22 cellular contexts compared by ENCODE assay signal in the genomic region with DNA sequence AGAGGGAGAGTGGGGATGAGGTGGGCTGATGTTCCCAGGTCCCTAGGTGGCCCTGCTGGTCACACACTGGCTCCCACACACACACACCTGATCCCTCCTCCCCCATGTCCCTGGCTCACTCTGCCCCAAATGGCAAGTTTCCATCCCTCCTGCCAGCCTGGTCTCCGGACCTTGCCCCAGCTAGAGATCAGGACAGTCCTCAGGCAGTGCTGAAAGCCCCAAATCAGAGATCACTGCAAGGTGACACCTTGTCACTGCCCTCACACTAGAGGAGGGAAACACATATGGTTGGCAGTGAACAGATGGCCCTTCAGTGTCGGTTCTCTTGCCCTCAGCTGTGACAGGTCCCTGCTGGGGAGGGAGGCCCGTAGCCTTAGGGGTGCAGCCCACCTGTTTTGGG. TPM values are rescaled to one million over a fixed set of nuclear protein-coding genes. Genes with fewer than 3 reads are reported as not detected.
A peak's percentile ranks its signal among the peaks of the same experiment; 100 is the strongest.
DNase-seq lines count a peak whose midpoint lies in the region; ATAC-seq, FAIRE-seq and TF ChIP-seq lines count a peak whose summit lies in the region.
"Had no signal": no experiment of that assay in that cellular context is flagged by ENCODE, and none has a peak within 500 bp of the region (broad histone marks: within the 10 kb centered on the region; RNA-seq: fewer than 3 reads in every experiment).

No MANE protein-coding gene starts in this region.

- no peak overlapping the region for H2BK15ac ChIP-seq in neuronal stem cell (ENCODE audit: low read length)

- DNase-seq in NCI-H82 (lab: John Stamatoyannopoulos, UW) (peak; percentile 62), NCI-H82 treated with DMSO at 0.1 percent for 48 hours (lab: John Stamatoyannopoulos, UW; ENCODE audit: unreplicated experiment) (no peak), NCI-H524 (lab: John Stamatoyannopoulos, UW) (peak; percentile 51 to 81), bronchial epithelial cell (ENCODE audit: low read depth) (no peak), neuronal stem cell (ENCODE audit: low spot score) (no peak), kidney tubule cell (ENCODE audit: low spot score) (no peak)
- no peak for DNase-seq in activated CD4-positive, alpha-beta T cell treated with anti-CD3 and anti-CD28 coated beads for 1 hour
- DNase-seq: AML-193; GDM1; MV-4-11; NCI-H1417; NCI-H187; NCI-H2107; NCI-H226; NCI-H526; NK-92 treated with Interleukin-12 subunit alpha and Interleukin-12 subunit beta, amount 100 ng/mL, for 24 hours; SHP77 treated with DMSO at 0.1 percent for 48 hours had no signal

- peak overlapping the region; percentile 64 for H3K14ac ChIP-seq in neuronal stem cell (ENCODE audit: low read length)

- H2BK12ac ChIP-seq in neuronal stem cell (ENCODE audit: low read length), result no peak overlapping the region

- H3K18ac ChIP-seq in neuronal stem cell (ENCODE audit: low read length), result peak overlapping the region; percentile 68

- H3K9ac ChIP-seq in neuronal stem cell (ENCODE audit: low read depth, low read length, poor library complexity), result no peak overlapping the region
- H3K9ac ChIP-seq: KMS-11 had no signal

- no peaks in the 10 kb centered on the region for H3K9me3 ChIP-seq in neuronal stem cell (replicated peaks in 1 of 2; ENCODE audit: control insufficient read depth in 2 of 2, insufficient read depth in 1 of 2, low read depth in 1 of 2, low read length in 2 of 2)

- FAIRE-seq in bronchial epithelial cell (lab: Jason Lieb, UNC), result peak; percentile 82
- FAIRE-seq: H54 had no signal

- no peak for TF ChIP-seq CTCF in bronchial epithelial cell (IDR thresholded peaks at IDR 0.05; ENCODE audit: insufficient read depth, low read length, severe bottlenecking)

- H3K36me3 ChIP-seq in bronchial epithelial cell (ENCODE audit: control insufficient read depth, insufficient read depth, low read length) (no peaks in the 10 kb centered on the region), neuronal stem cell (replicated peaks in 1 of 2; ENCODE audit: control insufficient read depth in 2 of 2, insufficient read depth in 2 of 2, low read length in 2 of 2) (peaks cover 3 to 5% of the 10 kb centered on the region in 2 donors)

- ATAC-seq in HG02642 (IDR thresholded peaks at IDR 0.05; ENCODE audit: poor library complexity, unreplicated experiment), result no peak

- H3K79me1 ChIP-seq in neuronal stem cell (ENCODE audit: low read depth, low read length), result no peaks in the 10 kb centered on the region

- no CpG with 5 or more reads among the region's 3 CpGs for WGBS in neuronal stem cell (ENCODE audit: extremely low coverage in 2 of 2, insufficient read length in 2 of 2, insufficient replicate concordance in 1 of 2), 2 donors

- H4K8ac ChIP-seq in neuronal stem cell (ENCODE audit: low read depth, low read length), result no peak overlapping the region

- H2BK5ac ChIP-seq in neuronal stem cell (ENCODE audit: low read length), result no peak overlapping the region

- no peak overlapping the region for H4K91ac ChIP-seq in neuronal stem cell (ENCODE audit: low read depth, low read length, poor library complexity)

- H2BK120ac ChIP-seq in neuronal stem cell (ENCODE audit: low read depth, low read length), result peak overlapping the region; percentile 7

- H3K4me3 ChIP-seq in bronchial epithelial cell (ENCODE audit: low read depth, low read length), result no peak overlapping the region
- no peak overlapping the region for H3K4me3 ChIP-seq in neuronal stem cell (ENCODE audit: low read length in 2 of 2)

- H2AFZ ChIP-seq in neuronal stem cell (ENCODE audit: low read length), result no peak overlapping the region

- no peak overlapping the region for H3K4ac ChIP-seq in neuronal stem cell (ENCODE audit: low read length)

- H3K4me1 ChIP-seq in neuronal stem cell (ENCODE audit: control insufficient read depth in 2 of 2, insufficient read depth in 1 of 2, low read depth in 1 of 2, low read length in 2 of 2), result peaks cover 0 to 2% of the 10 kb centered on the region in 2 donors

- peak overlapping the region; percentile 89 for H3K23ac ChIP-seq in neuronal stem cell (ENCODE audit: low read depth, low read length, poor library complexity)

- H3K4me2 ChIP-seq in neuronal stem cell (ENCODE audit: insufficient read depth, low read length, poor library complexity, severe bottlenecking), result no peak overlapping the region
- H3K4me2 ChIP-seq: KMS-11 had no signal

- no peak overlapping the region for H2AK5ac ChIP-seq in neuronal stem cell (ENCODE audit: low read depth, low read length)

- H3K27me3 ChIP-seq in bronchial epithelial cell (ENCODE audit: control insufficient read depth, insufficient read depth, low read length) (no peaks in the 10 kb centered on the region), neuronal stem cell (ENCODE audit: control insufficient read depth in 3 of 3, insufficient read depth in 3 of 3, low read depth in 1 of 3, low read length in 3 of 3) (no peaks in the 10 kb centered on the region)

- no peak overlapping the region for H3K27ac ChIP-seq in neuronal stem cell (replicated peaks; ENCODE audit: low read length)
- H3K27ac ChIP-seq: 22Rv1, C4-2B, KMS-11 had no signal

RNA-seq across cellular contexts. Expression of a gene that starts 7.6 kb away (rescaled TPM):
- under 0.01 and 0.13 TPM in 2 replicates for total RNA-seq in bronchial epithelial cell
- 0.35 TPM for polyA plus RNA-seq in neuronal stem cell (2013, experiment 1 of 2)
- polyA plus RNA-seq in neuronal stem cell (2013, experiment 2 of 2), result 0.22 TPM

Comparison
In these comparisons a context has a peak if more than half of its experiments do, and no peak if none do; other contexts are left out.
1. DNase-seq: peak in NCI-H82 (single experiment) and NCI-H524 (2 of 2); none in NCI-H82 treated with DMSO at 0.1 percent for 48 hours (single experiment), bronchial epithelial cell (single experiment), neuronal stem cell (single experiment), kidney tubule cell (single experiment) and activated CD4-positive, alpha-beta T cell treated with anti-CD3 and anti-CD28 coated beads for 1 hour (single experiment).